ENCODE assay signal across 13 cellular contexts in genomic region chr13:88651531-88651930, GRCh38.
DNase-seq lines count a peak whose midpoint lies in the region; ATAC-seq and TF ChIP-seq lines count a peak whose summit lies in the region.
"Had no signal": no experiment of that assay in that cellular context is flagged by ENCODE, and none has a peak within 500 bp of the region (broad histone marks: within the 10 kb centered on the region; RNA-seq: fewer than 3 reads in every experiment).

No MANE protein-coding gene starts in this region.

- no peak for TF ChIP-seq POLR2A in erythroblast (IDR thresholded peaks at IDR 0.05; ENCODE audit: low read length)

- H3K4me1 ChIP-seq in mucosa of descending colon (ENCODE audit: low read depth) = no peaks in the 10 kb centered on the region
- H3K4me1 ChIP-seq: BE2C had no signal

- H3K36me3 ChIP-seq in mucosa of descending colon (ENCODE audit: low read depth) = no peaks in the 10 kb centered on the region
- H3K36me3 ChIP-seq: BE2C had no signal

- H3K4me3 ChIP-seq in GM12865 (ENCODE audit: low read depth, low read length) (no peak overlapping the region), mucosa of descending colon (no peak overlapping the region)

- no peak for TF ChIP-seq CTCF in GM12865 (IDR thresholded peaks at IDR 0.05; ENCODE audit: insufficient read depth, low read depth, low read length, missing control alignments)
- no peak for TF ChIP-seq CTCF in mucosa of descending colon (IDR thresholded peaks at IDR 0.05)

- DNase-seq in GM12865 (ENCODE audit: low read depth) = peak; percentile 29
- no peak for DNase-seq in NCI-H2107 treated with DMSO at 0.1 percent for 48 hours (lab: John Stamatoyannopoulos, UW; ENCODE audit: unreplicated experiment)
- DNase-seq in erythroblast (lab: John Stamatoyannopoulos, UW) = no peak
- no peak for DNase-seq in mucosa of descending colon
- DNase-seq: BE2C; CD4-positive, alpha-beta memory T cell; DMS79; NCI-H1436 treated with DMSO at 0.1 percent for 48 hours; NCI-H69; PC-3 had no signal

- intact Hi-C loops in mucosa of descending colon (cut with DNase I, micrococcal nuclease) = no loop called here

- no peaks in the 10 kb centered on the region for H3K9me3 ChIP-seq in mucosa of descending colon
- H3K9me3 ChIP-seq: BE2C had no signal

- ATAC-seq in GM18498 (IDR thresholded peaks at IDR 0.05; ENCODE audit: unreplicated experiment) = peak; percentile 66
- peak; percentile 36 for ATAC-seq in GM21786 (IDR thresholded peaks at IDR 0.05; ENCODE audit: unreplicated experiment)
- ATAC-seq in HG03457 (IDR thresholded peaks at IDR 0.05; ENCODE audit: unreplicated experiment) = peak; percentile 37
- no peak for ATAC-seq in mucosa of descending colon
- ATAC-seq: PC-3 had no signal
